Comparison of ENCODE assay signal across 28 cellular contexts in the genomic region with DNA sequence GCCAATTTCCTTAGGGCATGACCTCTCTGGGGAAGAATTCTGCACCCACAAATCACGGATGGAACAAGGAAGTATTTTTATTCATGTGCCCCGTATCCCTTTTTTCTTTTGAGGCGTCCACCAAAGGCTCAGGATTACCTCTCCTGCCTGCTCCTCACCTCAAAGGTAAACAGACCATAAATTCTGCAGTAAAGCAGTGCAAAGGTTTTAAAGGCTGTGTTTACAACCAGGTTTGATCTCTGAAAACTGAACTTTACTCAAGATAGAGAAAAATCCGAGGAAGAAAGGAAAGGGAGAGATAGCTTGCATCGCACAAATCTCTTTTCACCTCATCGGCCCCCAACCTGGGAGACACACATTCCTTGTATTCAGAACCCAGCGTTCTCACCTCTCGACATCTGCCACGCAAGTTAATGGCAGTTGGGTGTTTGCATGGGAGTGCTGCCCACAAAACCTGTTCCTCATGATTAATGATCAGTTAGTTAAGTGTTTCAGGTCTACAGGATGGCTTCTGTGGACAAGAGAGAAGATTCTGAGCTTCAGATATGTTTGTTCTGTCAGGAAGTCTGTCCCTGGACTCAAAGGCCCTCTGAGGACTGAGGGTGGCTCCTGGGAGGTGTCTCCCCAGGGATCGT.
DNase-seq lines count a peak whose midpoint lies in the region; ATAC-seq and FAIRE-seq lines count a peak whose summit lies in the region.
"Had no signal": no experiment of that assay in that cellular context is flagged by ENCODE, and none has a peak within 500 bp of the region (broad histone marks: within the 10 kb centered on the region; RNA-seq: fewer than 3 reads in every experiment).

No MANE protein-coding gene starts in this region.

- H3K27ac ChIP-seq in small intestine (ENCODE audit: low read depth in 1 of 2, low read length in 1 of 2), result peak overlapping the region; percentile 56 to 89
- H3K27ac ChIP-seq: skin epidermis, testis had no signal

- H3K4me1 ChIP-seq in small intestine (ENCODE audit: control insufficient read depth in 2 of 2, insufficient read depth in 1 of 2, low read depth in 1 of 2, low read length in 1 of 2), result peaks cover 0 to 4% of the 10 kb centered on the region in 2 donors
- H3K4me1 ChIP-seq: testis had no signal

- 10 to 38% (median 27%) methylated on average over 10 of the region's 10 CpGs for WGBS in small intestine, 3 donors

- H3K4me3 ChIP-seq in small intestine (ENCODE audit: low read depth in 1 of 2, low read length in 2 of 2), result no peak overlapping the region
- H3K4me3 ChIP-seq: GM12878, skin epidermis, testis had no signal

- DNase-seq in DMS153 (lab: John Stamatoyannopoulos, UW) (peak; percentile 86), NCI-H69 (lab: John Stamatoyannopoulos, UW) (peak; percentile 12), kidney glomerular epithelial cell (lab: John Stamatoyannopoulos, UW) (peak; percentile 12), small intestine (peak; percentile 90)
- DNase-seq in activated CD4-positive, alpha-beta T cell treated with anti-CD3 and anti-CD28 coated beads, Interleukin-2, amount 50 U/mL, for 1 hour, result no peak
- DNase-seq: activated CD4-positive, alpha-beta T cell treated with anti-CD3 and anti-CD28 coated beads, Interleukin-2, amount 10 ng/mL, durations not matched to agents 7 days and 5 days; activated gamma-delta T cell treated with Interleukin-2 at 50 U/mL for 16 hours; activated naive CD8-positive, alpha-beta T cell treated with anti-CD3 and anti-CD28 coated beads, Interleukin-2, amount 10 ng/mL, durations not matched to agents 7 days and 5 days; activated T-cell treated with anti-CD3 and anti-CD28 coated beads, Interleukin-2, amount 50 U/mL, for 24 hours; aorta; CD4-positive, alpha-beta memory T cell; cortex of kidney; glutamatergic neuron; GOT3; KG1; MM.1S; NCI-H1436; NCI-H2081; stimulated activated naive CD4-positive, alpha-beta T cell treated with Interleukin-2 at 50 U/mL for 16 hours; T-cell; testis had no signal

- no peak for FAIRE-seq in small intestine (lab: Jason Lieb, UNC)
- FAIRE-seq: GM12878, GM19239, urothelium cell line had no signal

- H3K27me3 ChIP-seq in small intestine (ENCODE audit: control insufficient read depth in 2 of 2, insufficient read depth in 2 of 2, low read length in 2 of 2), result no peaks in the 10 kb centered on the region
- H3K27me3 ChIP-seq: testis had no signal

- H3K36me3 ChIP-seq in small intestine (ENCODE audit: control insufficient read depth in 2 of 2, insufficient read depth in 2 of 2, low read length in 2 of 2), result no peaks in the 10 kb centered on the region

- no peaks in the 10 kb centered on the region for H3K9me3 ChIP-seq in small intestine (ENCODE audit: control insufficient read depth, low read depth)
- H3K9me3 ChIP-seq: testis had no signal

- ATAC-seq in HG03432 (IDR thresholded peaks at IDR 0.05; ENCODE audit: unreplicated experiment) (no peak), HG03135 (IDR thresholded peaks at IDR 0.05; ENCODE audit: unreplicated experiment) (no peak)
- ATAC-seq: GM12878, T-cell, WTC11 had no signal
